Comparison of ENCODE assay signal across 19 cellular contexts in the genomic region with DNA sequence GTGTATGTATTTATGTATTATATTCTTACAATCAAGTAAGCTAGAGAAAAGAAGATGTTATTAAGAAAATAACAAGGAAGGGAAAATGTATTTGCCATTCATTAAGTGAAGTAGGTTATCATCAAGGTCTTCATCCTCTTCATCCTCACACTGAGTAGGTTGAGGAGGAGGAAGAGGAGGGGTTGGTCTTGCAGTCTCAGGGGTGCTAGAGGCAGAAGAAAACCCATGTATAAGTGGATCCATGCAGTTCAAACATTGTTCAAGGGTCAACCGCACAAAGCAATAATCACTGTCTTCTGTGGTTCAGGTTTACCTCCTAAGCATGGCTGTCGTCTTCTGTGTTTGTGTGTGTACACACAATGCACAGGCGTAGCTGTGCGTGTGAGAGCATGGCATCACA.
"Had no signal": no experiment of that assay in that cellular context is flagged by ENCODE, and none has a peak within 500 bp of the region (broad histone marks: within the 10 kb centered on the region; RNA-seq: fewer than 3 reads in every experiment).

No MANE protein-coding gene starts in this region.

- H3K4me2 ChIP-seq: PC-9 had no signal

- H3K27ac ChIP-seq: HL-60, PC-9, Peyer's patch, SJSA1, SK-N-MC had no signal

- H3K27me3 ChIP-seq: MG63, Peyer's patch, SJSA1 had no signal

- H2AFZ ChIP-seq: PC-9 had no signal

- DNase-seq: KBM-7, MG63, NCI-H1092, NCI-H1105 treated with DMSO at 0.1 percent for 48 hours, NCI-H1417 treated with DMSO at 0.1 percent for 48 hours, NCI-H146, NCI-H1930, NCI-H2081, NCI-H2107, NCI-H2227 treated with DMSO at 0.1 percent for 48 hours, NCI-H524, NCI-H69, NCI-H774, PC-9, Peyer's patch, SIG-M5 had no signal

- H3K4me1 ChIP-seq: Peyer's patch, SJSA1 had no signal

- H3K4me3 ChIP-seq: MG63, PC-9, Peyer's patch, SJSA1, SK-N-MC had no signal

- H3K9me3 ChIP-seq: MG63, Peyer's patch, SJSA1 had no signal
